Comparison of ENCODE assay signal across 13 cellular contexts in genomic region chr15:29676961-29677402, GRCh38.
DNase-seq lines count a peak whose midpoint lies in the region; ATAC-seq and TF ChIP-seq lines count a peak whose summit lies in the region.
"Had no signal": no experiment of that assay in that cellular context is flagged by ENCODE, and none has a peak within 500 bp of the region (broad histone marks: within the 10 kb centered on the region; RNA-seq: fewer than 3 reads in every experiment).

No MANE protein-coding gene starts in this region.

- POLR2A ChIA-PET in SK-N-SH (lab: Yijun Ruan, JAX): no interaction called here

- TF ChIP-seq RAD21 in SK-N-SH (IDR thresholded peaks at IDR 0.05; ENCODE audit: low read length): no peak

- H3K4me1 ChIP-seq in SK-N-SH (ENCODE audit: control insufficient read depth in 1 of 2, insufficient read depth in 2 of 2, low read depth in 1 of 2, low read length in 1 of 2) (peaks cover 7 to 16% of the 10 kb centered on the region in 2 experiments; a peak in 3 of 4 replicates), fibroblast of lung (ENCODE audit: control insufficient read depth, extremely low read depth, insufficient read depth, low read length) (no peaks in the 10 kb centered on the region)
- H3K4me1 ChIP-seq: ascending aorta had no signal

- H2AFZ ChIP-seq in SK-N-SH (ENCODE audit: low read depth): peak overlapping the region; percentile 51; the same call in 1 of the 2 replicates
- no peak overlapping the region for H2AFZ ChIP-seq in fibroblast of lung (ENCODE audit: low read length)

- TF ChIP-seq EP300 in SK-N-SH (IDR thresholded peaks at IDR 0.05; ENCODE audit: borderline replicate concordance in 1 of 2, low read depth in 1 of 2, low read length in 1 of 2): no peak

- no peaks in the 10 kb centered on the region for H4K20me1 ChIP-seq in SK-N-SH (ENCODE audit: insufficient read depth)
- H4K20me1 ChIP-seq in fibroblast of lung (ENCODE audit: control insufficient read depth, extremely low read depth, insufficient read depth, low read length): no peaks in the 10 kb centered on the region

- CTCF ChIA-PET in SK-N-SH (lab: Yijun Ruan, JAX): interaction anchor here (1.9 to 2.7 kb wide), 2 partner anchors 8 to 249 kb away, joined by 7 to 9 read pairs; no protein-coding TSS in a partner anchor

- H3K4me3 ChIP-seq in H7 (ENCODE audit: insufficient read depth, low read depth, low read length) (no peak overlapping the region), SK-N-SH (ENCODE audit: low read depth in 2 of 2, low read length in 1 of 2) (peak overlapping the region in 1 of 2 experiments; percentile 3; a peak in 1 of 4 replicates), fibroblast of lung (replicated peaks in 1 of 4; ENCODE audit: control extremely low read depth in 1 of 4, insufficient read depth in 1 of 4, low read depth in 3 of 4, low read length in 4 of 4) (no peak overlapping the region)
- H3K4me3 ChIP-seq: ascending aorta, right lobe of liver, suprapubic skin had no signal

- H3K9me3 ChIP-seq in SK-N-SH (no peaks in the 10 kb centered on the region), fibroblast of lung (ENCODE audit: control insufficient read depth, insufficient read depth, low read depth, low read length) (no peaks in the 10 kb centered on the region)
- H3K9me3 ChIP-seq: ascending aorta, right lobe of liver, suprapubic skin had no signal

- H3K36me3 ChIP-seq in H7 (replicated peaks; ENCODE audit: control insufficient read depth, insufficient read depth, low read length) (no peaks in the 10 kb centered on the region), SK-N-SH (replicated peaks in 1 of 2; ENCODE audit: control insufficient read depth in 1 of 2, insufficient read depth in 2 of 2, low read length in 1 of 2) (no peaks in the 10 kb centered on the region), fibroblast of lung (ENCODE audit: control insufficient read depth, insufficient read depth, low read length) (no peaks in the 10 kb centered on the region)
- H3K36me3 ChIP-seq: ascending aorta, right lobe of liver, suprapubic skin had no signal

- H3K9ac ChIP-seq in SK-N-SH (peak overlapping the region; percentile 11; the same call in 1 of the 2 replicates), fibroblast of lung (ENCODE audit: insufficient read depth, low read length) (no peak overlapping the region)

- TF ChIP-seq CTCF in SK-N-SH (IDR thresholded peaks at IDR 0.05): no peak
- TF ChIP-seq CTCF in fibroblast of lung (conservative IDR thresholded peaks at IDR 0.05 in 1 of 2, IDR thresholded peaks at IDR 0.05 in 1 of 2; ENCODE audit: low read depth in 1 of 2, low read length in 2 of 2): no peak

- H3K4me2 ChIP-seq in SK-N-SH: peak overlapping the region; percentile 61
- H3K4me2 ChIP-seq in fibroblast of lung (ENCODE audit: extremely low read depth, insufficient read depth, low read length): no peak overlapping the region

- H3K79me2 ChIP-seq in SK-N-SH (ENCODE audit: insufficient read depth) (no peaks in the 10 kb centered on the region), fibroblast of lung (ENCODE audit: control insufficient read depth, insufficient read depth, low read length) (no peaks in the 10 kb centered on the region)

- WGBS in SK-N-SH (ENCODE audit: low lambda C conversion rate): 6% methylated on average over 8 of the region's 8 CpGs

- H3K9me2 ChIP-seq in SK-N-SH: no peaks in the 10 kb centered on the region

- H3K27me3 ChIP-seq in H7 (ENCODE audit: control insufficient read depth, insufficient read depth, low read length): peaks cover 9% of the 10 kb centered on the region
- no peaks in the 10 kb centered on the region for H3K27me3 ChIP-seq in SK-N-SH (ENCODE audit: insufficient read depth)
- no peaks in the 10 kb centered on the region for H3K27me3 ChIP-seq in fibroblast of lung (ENCODE audit: control insufficient read depth, insufficient read depth, low read length)
- H3K27me3 ChIP-seq: ascending aorta, right lobe of liver had no signal

- peak overlapping the region in 1 of 2 experiments; percentile 65; a peak in 2 of 4 replicates for H3K27ac ChIP-seq in SK-N-SH (ENCODE audit: low read depth in 2 of 2, low read length in 1 of 2)
- H3K27ac ChIP-seq in fibroblast of lung (ENCODE audit: insufficient read depth, low read length): no peak overlapping the region
- H3K27ac ChIP-seq: ascending aorta, right lobe of liver, suprapubic skin had no signal

- DNase-seq in H7 (peak; percentile 57), SK-N-SH (peak; percentile 56), fibroblast of lung (ENCODE audit: low read depth in 2 of 2) (peak; percentile 17 to 79), renal cortical epithelial cell (ENCODE audit: low read depth) (peak; percentile 42), SIG-M5 treated with dmso at 0.1 percent for 504 hours (lab: John Stamatoyannopoulos, UW; ENCODE audit: unreplicated experiment) (no peak), hypothalamus (lab: John Stamatoyannopoulos, UW) (no peak), germinal center (ENCODE audit: low spot score) (no peak)
- DNase-seq: DMS 273 treated with DMSO at 0.1 percent for 48 hours, Karpas-422, right lobe of liver had no signal

- peaks cover 18% of the 10 kb centered on the region for H3F3A ChIP-seq in SK-N-SH (replicated peaks; ENCODE audit: insufficient read depth)

- ATAC-seq in GM18867 (IDR thresholded peaks at IDR 0.05; ENCODE audit: unreplicated experiment): no peak
- ATAC-seq: right lobe of liver had no signal

TF ChIP-seq in SK-N-SH, 30 proteins besides CTCF, POLR2A, EP300 and RAD21 (continues in another document):
- TF ChIP-seq YY1 (IDR thresholded peaks at IDR 0.05; ENCODE audit: low read depth) (0 out of 2 replicates have a peak, but pooled peaks have one; percentile 40), GATA2 (CRISPR knock-in tag; IDR thresholded peaks at IDR 0.05) (no peak), PBX3 (IDR thresholded peaks at IDR 0.05) (peak; percentile 54; the same call in 1 of the 2 replicates), FOXM1 (IDR thresholded peaks at IDR 0.05; ENCODE audit: low read depth) (no peak), MXI1 (IDR thresholded peaks at IDR 0.05; ENCODE audit: low read depth, low read length) (no peak), SMC3 (IDR thresholded peaks at IDR 0.05; ENCODE audit: low read depth, low read length) (no peak), RFX5 (IDR thresholded peaks at IDR 0.05; ENCODE audit: low read length) (no peak), TEAD4 (IDR thresholded peaks at IDR 0.05; ENCODE audit: borderline replicate concordance, insufficient read depth) (0 out of 2 replicates have a peak, but pooled peaks have one; percentile 33), USF1 (IDR thresholded peaks at IDR 0.05; ENCODE audit: borderline replicate concordance, low read depth) (no peak), POLR2AphosphoS5 (IDR thresholded peaks at IDR 0.05; ENCODE audit: low read depth, low read length) (no peak), GABPA (IDR thresholded peaks at IDR 0.05; ENCODE audit: low read depth) (no peak), NFIC (IDR thresholded peaks at IDR 0.05; ENCODE audit: borderline replicate concordance) (no peak), RCOR1 (IDR thresholded peaks at IDR 0.05; ENCODE audit: low read length) (no peak), CHD2 (IDR thresholded peaks at IDR 0.05; ENCODE audit: low read length, partially characterized antibody) (no peak), FOSL2 (IDR thresholded peaks at IDR 0.05; ENCODE audit: borderline replicate concordance, low read depth) (peak; percentile 37; the same call in 1 of the 2 replicates), RXRA (IDR thresholded peaks at IDR 0.05; ENCODE audit: borderline replicate concordance, low read depth) (no peak), JUND (IDR thresholded peaks at IDR 0.05) (0 out of 2 replicates have a peak, but pooled peaks have one; percentile 17), NRF1 (IDR thresholded peaks at IDR 0.05; ENCODE audit: low read depth, low read length) (no peak)
- TF ChIP-seq, protein P1, sequence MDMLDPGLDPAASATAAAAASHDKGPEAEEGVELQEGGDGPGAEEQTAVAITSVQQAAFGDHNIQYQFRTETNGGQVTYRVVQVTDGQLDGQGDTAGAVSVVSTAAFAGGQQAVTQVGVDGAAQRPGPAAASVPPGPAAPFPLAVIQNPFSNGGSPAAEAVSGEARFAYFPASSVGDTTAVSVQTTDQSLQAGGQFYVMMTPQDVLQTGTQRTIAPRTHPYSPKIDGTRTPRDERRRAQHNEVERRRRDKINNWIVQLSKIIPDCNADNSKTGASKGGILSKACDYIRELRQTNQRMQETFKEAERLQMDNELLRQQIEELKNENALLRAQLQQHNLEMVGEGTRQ (IDR thresholded peaks at IDR 0.05; ENCODE audit: borderline replicate concordance, low read depth, low read length): no peak
- TF ChIP-seq, protein P2, sequence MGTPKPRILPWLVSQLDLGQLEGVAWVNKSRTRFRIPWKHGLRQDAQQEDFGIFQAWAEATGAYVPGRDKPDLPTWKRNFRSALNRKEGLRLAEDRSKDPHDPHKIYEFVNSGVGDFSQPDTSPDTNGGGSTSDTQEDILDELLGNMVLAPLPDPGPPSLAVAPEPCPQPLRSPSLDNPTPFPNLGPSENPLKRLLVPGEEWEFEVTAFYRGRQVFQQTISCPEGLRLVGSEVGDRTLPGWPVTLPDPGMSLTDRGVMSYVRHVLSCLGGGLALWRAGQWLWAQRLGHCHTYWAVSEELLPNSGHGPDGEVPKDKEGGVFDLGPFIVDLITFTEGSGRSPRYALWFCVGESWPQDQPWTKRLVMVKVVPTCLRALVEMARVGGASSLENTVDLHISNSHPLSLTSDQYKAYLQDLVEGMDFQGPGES (IDR thresholded peaks at IDR 0.05; ENCODE audit: low read depth, low read length): no peak
- TF ChIP-seq, protein P3, sequence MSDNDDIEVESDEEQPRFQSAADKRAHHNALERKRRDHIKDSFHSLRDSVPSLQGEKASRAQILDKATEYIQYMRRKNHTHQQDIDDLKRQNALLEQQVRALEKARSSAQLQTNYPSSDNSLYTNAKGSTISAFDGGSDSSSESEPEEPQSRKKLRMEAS (IDR thresholded peaks at IDR 0.05; ENCODE audit: low read depth): peak; percentile 47; the same call in 1 of the 2 replicates

Comparison
In these comparisons a context has a peak if more than half of its experiments do, and no peak if none do; other contexts are left out.
1. DNase-seq: peak in H7 (single experiment), SK-N-SH (single experiment), fibroblast of lung (2 of 2) and renal cortical epithelial cell (single experiment); none in SIG-M5 treated with dmso at 0.1 percent for 504 hours (single experiment), hypothalamus (0 of 51) and germinal center (single experiment).